8 cellular contexts compared by ENCODE assay signal in the genomic region with DNA sequence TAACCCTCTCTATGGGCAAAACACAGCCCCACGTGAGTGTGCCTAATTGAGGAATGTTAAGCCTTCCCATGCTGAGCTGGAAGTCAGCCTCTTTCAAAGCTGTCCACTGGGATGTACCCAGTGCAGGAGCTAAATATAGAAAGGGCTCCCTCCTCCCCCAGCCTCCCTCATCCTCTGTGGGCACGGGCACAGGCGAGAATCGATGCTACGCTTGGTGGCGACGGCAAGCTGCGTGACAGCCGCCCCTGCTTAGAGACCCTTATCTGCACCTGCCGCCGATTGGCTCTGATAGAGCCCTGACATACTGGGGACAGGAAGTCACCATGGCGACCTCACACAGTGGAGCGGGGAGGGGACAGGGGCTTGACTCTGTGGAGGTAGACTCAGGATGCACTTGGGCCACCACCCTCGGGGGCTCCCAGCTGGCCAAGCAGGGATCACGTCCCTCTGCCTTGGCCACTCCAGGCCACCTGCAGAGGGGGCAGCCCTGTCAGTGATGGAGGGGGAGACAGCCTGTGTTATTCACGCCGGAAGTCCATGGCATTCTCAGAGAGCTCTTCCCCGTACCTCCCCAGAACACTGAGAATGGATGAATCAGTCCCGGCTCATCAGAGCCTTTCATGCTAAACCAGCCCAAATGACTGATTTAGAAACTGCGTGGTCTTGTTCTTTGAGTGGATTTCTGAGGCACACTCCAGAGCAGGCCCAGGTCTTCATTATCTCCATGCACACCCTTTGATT.
DNase-seq lines count a peak whose midpoint lies in the region; TF ChIP-seq lines count a peak whose summit lies in the region.

No MANE protein-coding gene starts in this region.

- H3K9me3 Mint-ChIP-seq in brain = no peaks in the 10 kb centered on the region

- H3K27me3 ChIP-seq in neuron (ENCODE audit: insufficient read depth, low read length) (no peaks in the 10 kb centered on the region), hepatocyte (no peaks in the 10 kb centered on the region)

- DNase-seq in Daoy (ENCODE audit: low read depth) (peak; percentile 63), NCI-H146 treated with DMSO at 0.1 percent for 48 hours (lab: John Stamatoyannopoulos, UW; ENCODE audit: unreplicated experiment) (peak; percentile 91), DMS114 treated with DMSO at 0.1 percent for 48 hours (lab: John Stamatoyannopoulos, UW; ENCODE audit: unreplicated experiment) (no peak), HUDEP-2 (lab: John Stamatoyannopoulos, UW; ENCODE audit: unreplicated experiment in 76 of 76) (no peak), Kasumi-1 (lab: John Stamatoyannopoulos, UW) (no peak), hepatocyte (ENCODE audit: low spot score) (no peak)

- H3K27ac Mint-ChIP-seq in brain = peak overlapping the region; percentile 75 to 98 (median 90)

- H3K4me3 ChIP-seq in neuron (ENCODE audit: low read length) = no peak overlapping the region
- no peak overlapping the region for H3K4me3 ChIP-seq in hepatocyte

- H3K27ac ChIP-seq in hepatocyte = no peak overlapping the region

- H3K36me3 ChIP-seq in neuron (ENCODE audit: insufficient read depth, low read length) = no peaks in the 10 kb centered on the region
- H3K36me3 ChIP-seq in hepatocyte (replicated peaks; ENCODE audit: insufficient read depth, low read depth) = no peaks in the 10 kb centered on the region

- H3K4me1 Mint-ChIP-seq in brain = peaks cover 86% of the 10 kb centered on the region

- no peaks in the 10 kb centered on the region for H3K9me2 ChIP-seq in hepatocyte (replicated peaks; ENCODE audit: insufficient read depth)

- H3K79me2 ChIP-seq in hepatocyte = no peaks in the 10 kb centered on the region

- H3K27me3 Mint-ChIP-seq in brain = peaks cover under 1% of the 10 kb centered on the region

- H2AFZ ChIP-seq in neuron (ENCODE audit: low read depth, low read length) (peak overlapping the region; percentile 24), hepatocyte (no peak overlapping the region)

- H3K9me3 ChIP-seq in neuron (ENCODE audit: low read length) (no peaks in the 10 kb centered on the region), hepatocyte (ENCODE audit: low read depth) (no peaks in the 10 kb centered on the region)

- no peak for TF ChIP-seq CTCF in brain (conservative IDR thresholded peaks at IDR 0.05)
- TF ChIP-seq CTCF in hepatocyte (IDR thresholded peaks at IDR 0.05; ENCODE audit: poor library complexity) = no peak

- peak overlapping the region; percentile 51 to 61 (median 56) for H3K4me3 Mint-ChIP-seq in brain

- H3K4me1 ChIP-seq in neuron (ENCODE audit: insufficient read depth, low read length) (peaks cover 52% of the 10 kb centered on the region), hepatocyte (ENCODE audit: insufficient read depth) (no peaks in the 10 kb centered on the region)

- H4K20me1 ChIP-seq in hepatocyte (ENCODE audit: insufficient read depth, poor library complexity, severe bottlenecking) = no peaks in the 10 kb centered on the region

- H3K4me2 ChIP-seq in hepatocyte = no peak overlapping the region

- H3K36me3 Mint-ChIP-seq in brain = no peaks in the 10 kb centered on the region

- WGBS in hepatocyte (ENCODE audit: low lambda C conversion rate, missing lambda C conversion rate) = 54% methylated on average over 20 of the region's 20 CpGs

Comparison
In these comparisons a context has a peak if more than half of its experiments do, and no peak if none do; other contexts are left out.
1. DNase-seq: peak in Daoy (single experiment) and NCI-H146 treated with DMSO at 0.1 percent for 48 hours (single experiment); none in DMS114 treated with DMSO at 0.1 percent for 48 hours (single experiment), HUDEP-2 (0 of 76), Kasumi-1 (0 of 2) and hepatocyte (single experiment).